In genomic region chr3:10116928-10117327, GRCh38 we compare ENCODE assay signal across 9 cellular contexts. TPM values are rescaled to one million over a fixed set of nuclear protein-coding genes. Genes with fewer than 3 reads are reported as not detected.
DNase-seq lines count a peak whose midpoint lies in the region; TF ChIP-seq lines count a peak whose summit lies in the region.
"Had no signal": no experiment of that assay in that cellular context is flagged by ENCODE, and none has a peak within 500 bp of the region (broad histone marks: within the 10 kb centered on the region; RNA-seq: fewer than 3 reads in every experiment).

No MANE protein-coding gene starts in this region.

- H3K4me1 Mint-ChIP-seq in osteocyte (ENCODE audit: unreplicated experiment), result peaks cover 29% of the 10 kb centered on the region

- no peak for TF ChIP-seq CTCF in GM06990 (IDR thresholded peaks at IDR 0.05; ENCODE audit: insufficient read depth, low read length, poor library complexity, severe bottlenecking)
- no peak for TF ChIP-seq CTCF in Loucy (conservative IDR thresholded peaks at IDR 0.05; ENCODE audit: low read length)
- TF ChIP-seq CTCF in coronary artery (IDR thresholded peaks at IDR 0.05), result no peak
- no peak for TF ChIP-seq CTCF in osteocyte (IDR thresholded peaks at IDR 0.05)

- DNase-seq in GM06990 (ENCODE audit: extremely low read depth, insufficient read length) (no peak), coronary artery (ENCODE audit: low spot score) (no peak), osteocyte (ENCODE audit: extremely low spot score, unreplicated experiment) (no peak), cerebellar cortex (ENCODE audit: low spot score) (no peak), kidney tubule cell (ENCODE audit: low spot score) (no peak), superior temporal gyrus (ENCODE audit: extremely low spot score) (no peak)

- peak overlapping the region; percentile 87 for H3K9ac ChIP-seq in Loucy (ENCODE audit: low read depth, low read length, poor library complexity, severe bottlenecking)

- no peak overlapping the region for H3K27ac ChIP-seq in coronary artery

- no peak overlapping the region for H3K27ac Mint-ChIP-seq in osteocyte (ENCODE audit: unreplicated experiment)

- H3K27me3 Mint-ChIP-seq in osteocyte (ENCODE audit: unreplicated experiment), result no peaks in the 10 kb centered on the region

- H3K4me3 ChIP-seq in GM06990 (replicated peaks; ENCODE audit: low read depth, low read length) (peak overlapping the region; percentile 99; the same call in 1 of the 2 replicates), Loucy (ENCODE audit: low read length, poor library complexity, severe bottlenecking) (peak overlapping the region; percentile 98), coronary artery (peak overlapping the region; percentile 79)

- no peaks in the 10 kb centered on the region for H3K9me3 ChIP-seq in Loucy (ENCODE audit: insufficient read depth, low read depth, low read length)
- H3K9me3 ChIP-seq: vagina had no signal

- no peak overlapping the region for H2AFZ ChIP-seq in Loucy (ENCODE audit: low read length)

- peaks cover 11% of the 10 kb centered on the region for H3K36me3 Mint-ChIP-seq in osteocyte (ENCODE audit: unreplicated experiment)

- H3K36me3 ChIP-seq in GM06990 (ENCODE audit: control insufficient read depth, insufficient read depth, low read length) (no peaks in the 10 kb centered on the region; the same call in none of the 2 replicates), Loucy (ENCODE audit: insufficient read depth, low read length) (no peaks in the 10 kb centered on the region)
- H3K36me3 ChIP-seq: vagina had no signal

- H3K4me1 ChIP-seq in Loucy (ENCODE audit: insufficient read depth, low read length, poor library complexity, severe bottlenecking), result peaks cover 35% of the 10 kb centered on the region

- peaks cover 31% of the 10 kb centered on the region for H4K20me1 ChIP-seq in Loucy (ENCODE audit: insufficient read depth, low read length, poor library complexity, severe bottlenecking)

- peak overlapping the region; percentile 96 for H3K4me2 ChIP-seq in Loucy (ENCODE audit: low read depth, low read length, poor library complexity, severe bottlenecking)

- H3K9me3 Mint-ChIP-seq in osteocyte (ENCODE audit: unreplicated experiment), result no peaks in the 10 kb centered on the region

- H3K27me3 ChIP-seq in GM06990 (replicated peaks; ENCODE audit: control insufficient read depth, insufficient read depth, low read length) (no peaks in the 10 kb centered on the region), Loucy (ENCODE audit: insufficient read depth, low read length, poor library complexity, severe bottlenecking) (no peaks in the 10 kb centered on the region)
- H3K27me3 ChIP-seq: vagina had no signal

- H3K4me3 Mint-ChIP-seq in osteocyte (ENCODE audit: unreplicated experiment), result peak overlapping the region; percentile 99

- H3K79me2 ChIP-seq in Loucy (ENCODE audit: insufficient read depth, low read length), result peaks cover 61% of the 10 kb centered on the region

- H3K9me2 ChIP-seq in Loucy (replicated peaks; ENCODE audit: low read depth, low read length), result no peaks in the 10 kb centered on the region

- no peaks in the 10 kb centered on the region for H3F3A ChIP-seq in Loucy (ENCODE audit: low read depth)

RNA-seq across cellular contexts. Expression of gene BRK1, which starts 1.5 kb away (rescaled TPM):
- total RNA-seq in osteocyte, result 140 and 144 TPM in 2 replicates

RNA-seq across cellular contexts. Expression of gene FANCD2OS, which starts 8.9 kb away (rescaled TPM):
- not detected in 2 replicates for total RNA-seq in osteocyte
- total RNA-seq: bronchial epithelial cell, vagina had no signal

RNA-seq across cellular contexts. Expression of gene VHL, which starts 24.6 kb away (rescaled TPM):
- total RNA-seq in osteocyte, result 52.2 and 53.0 TPM in 2 replicates

RNA-seq across cellular contexts. Expression of gene IRAK2, which starts 47.8 kb away (rescaled TPM):
- 1.3 and 1.5 TPM in 2 replicates for total RNA-seq in osteocyte
